Comparison of ENCODE assay signal across 21 cellular contexts in the genomic region with DNA sequence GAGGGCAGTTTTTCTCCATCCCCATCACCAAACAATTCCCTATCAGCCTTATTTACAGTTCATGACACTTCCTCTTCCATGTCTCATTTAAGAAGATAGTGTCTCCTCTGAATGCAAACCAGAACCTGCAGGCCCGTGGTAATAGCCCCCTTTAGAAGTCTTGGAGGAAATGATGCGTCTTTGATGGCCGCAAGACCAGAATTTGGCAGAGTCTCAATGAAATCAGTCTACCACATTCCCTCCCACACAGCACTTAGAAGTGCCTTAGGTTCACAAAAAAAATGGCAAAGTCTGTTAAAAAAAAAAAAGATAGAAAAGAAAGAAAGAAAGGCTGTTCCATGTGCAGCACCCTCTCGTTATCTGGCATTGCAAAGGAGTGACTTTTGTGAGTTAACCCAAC. TPM values are rescaled to one million over a fixed set of nuclear protein-coding genes. Genes with fewer than 3 reads are reported as not detected.
"Had no signal": no experiment of that assay in that cellular context is flagged by ENCODE, and none has a peak within 500 bp of the region (broad histone marks: within the 10 kb centered on the region; RNA-seq: fewer than 3 reads in every experiment).

No MANE protein-coding gene starts in this region.

- H3K4me1 ChIP-seq: psoas muscle had no signal

- H3K36me3 ChIP-seq: esophagus squamous epithelium, tibial nerve had no signal

- H3K27ac ChIP-seq: esophagus squamous epithelium, psoas muscle, skin epidermis, tibial nerve had no signal

- H3K27ac Mint-ChIP-seq: activated CD4-positive, alpha-beta T cell treated with anti-CD3 and anti-CD28 coated beads, Interleukin-2, amount 10 ng/mL, durations not matched to agents 7 days and 5 days; activated naive CD4-positive, alpha-beta T cell treated with anti-CD3 and anti-CD28 coated beads for 36 hours; effector memory CD8-positive, alpha-beta T cell; memory B cell; naive thymus-derived CD4-positive, alpha-beta T cell; stimulated activated naive CD8-positive, alpha-beta T cell treated with anti-CD3 and anti-CD28 coated beads, Interleukin-15, Interleukin-2, amounts not matched to agents 100 ng/mL and 50 ng/mL, for 24 hours had no signal

- H3K4me3 ChIP-seq: esophagus squamous epithelium, psoas muscle, skin epidermis, tibial nerve had no signal

- H3K9me3 Mint-ChIP-seq: activated CD4-positive, alpha-beta T cell treated with anti-CD3 and anti-CD28 coated beads, Interleukin-2, amount 10 ng/mL, durations not matched to agents 7 days and 5 days; activated naive CD4-positive, alpha-beta T cell treated with anti-CD3 and anti-CD28 coated beads for 36 hours; activated T-cell treated with anti-CD3 and anti-CD28 coated beads, Interleukin-2, amount 50 U/mL, for 4 hours; memory B cell; stimulated activated naive CD8-positive, alpha-beta T cell treated with anti-CD3 and anti-CD28 coated beads, Interleukin-15, Interleukin-2, amounts not matched to agents 100 ng/mL and 50 ng/mL, for 24 hours had no signal

- FAIRE-seq: bronchial epithelial cell, urothelium cell line had no signal

- H3K4me1 Mint-ChIP-seq: memory B cell had no signal

- DNase-seq: activated CD4-positive, alpha-beta T cell treated with anti-CD3 and anti-CD28 coated beads, Interleukin-2, amount 10 ng/mL, durations not matched to agents 7 days and 5 days; activated CD8-positive, alpha-beta memory T cell treated with anti-CD3 and anti-CD28 coated beads, Interleukin-2, amount 50 U/mL, for 4 hours; activated naive CD4-positive, alpha-beta T cell treated with anti-CD3 and anti-CD28 coated beads for 36 hours; activated T-cell treated with anti-CD3 and anti-CD28 coated beads, Interleukin-2, amount 50 U/mL, for 4 hours; anterior cingulate cortex; dermis blood vessel endothelial cell; effector memory CD8-positive, alpha-beta T cell; esophagus squamous epithelium; naive thymus-derived CD4-positive, alpha-beta T cell; psoas muscle; right cardiac atrium; stimulated activated CD4-positive, alpha-beta T cell treated with anti-CD3 and anti-CD28 coated beads, Interleukin-15, amount 100 ng/mL, for 24 hours; stimulated activated CD4-positive, alpha-beta T cell treated with anti-CD3 and anti-CD28 coated beads, Interleukin-2, amount 100 ng/mL, for 48 hours had no signal

- ATAC-seq: activated CD4-positive, CD25-positive, alpha-beta regulatory T cell treated with anti-CD3 and anti-CD28 coated beads, Interleukin-2, amount 50 U/mL, for 24 hours; activated T-cell treated with anti-CD3 and anti-CD28 coated beads, Interleukin-2, amount 50 U/mL, for 4 hours; effector memory CD8-positive, alpha-beta T cell; naive thymus-derived CD4-positive, alpha-beta T cell; psoas muscle; right cardiac atrium had no signal

- H3K36me3 Mint-ChIP-seq: memory B cell had no signal

- H3K4me3 Mint-ChIP-seq: activated CD4-positive, alpha-beta T cell treated with anti-CD3 and anti-CD28 coated beads, Interleukin-2, amount 10 ng/mL, durations not matched to agents 7 days and 5 days; activated naive CD4-positive, alpha-beta T cell treated with anti-CD3 and anti-CD28 coated beads for 36 hours; activated T-cell treated with anti-CD3 and anti-CD28 coated beads, Interleukin-2, amount 50 U/mL, for 4 hours; effector memory CD8-positive, alpha-beta T cell; memory B cell; naive thymus-derived CD4-positive, alpha-beta T cell; stimulated activated naive CD8-positive, alpha-beta T cell treated with anti-CD3 and anti-CD28 coated beads, Interleukin-15, Interleukin-2, amounts not matched to agents 100 ng/mL and 50 ng/mL, for 24 hours had no signal

- H3K9me3 ChIP-seq: esophagus squamous epithelium, psoas muscle, tibial nerve had no signal

RNA-seq across cellular contexts. Expression of a gene that starts 2.1 kb away (rescaled TPM):
- total RNA-seq: activated CD4-positive, alpha-beta T cell treated with anti-CD3 and anti-CD28 coated beads, Interleukin-2, amount 10 ng/mL, durations not matched to agents 7 days and 5 days; activated naive CD4-positive, alpha-beta T cell treated with anti-CD3 and anti-CD28 coated beads for 36 hours; naive thymus-derived CD4-positive, alpha-beta T cell; T-helper 2 cell treated with Interferon-gamma antibody and Interleukin-4, amounts not matched to agents 100 ng/mL and 5 ng/mL, for 36 hours had no signal
- polyA plus RNA-seq: naive thymus-derived CD4-positive, alpha-beta T cell had no signal
